Comparison of ENCODE assay signal across 13 cellular contexts in genomic region chr11:114297806-114298700, GRCh38. TPM values are rescaled to one million over a fixed set of nuclear protein-coding genes. Genes with fewer than 3 reads are reported as not detected.
DNase-seq lines count a peak whose midpoint lies in the region; ATAC-seq, FAIRE-seq and TF ChIP-seq lines count a peak whose summit lies in the region.
"Had no signal": no experiment of that assay in that cellular context is flagged by ENCODE, and none has a peak within 500 bp of the region (broad histone marks: within the 10 kb centered on the region; RNA-seq: fewer than 3 reads in every experiment).

No MANE protein-coding gene starts in this region.

- TF ChIP-seq CTCF in fibroblast of pulmonary artery (IDR thresholded peaks at IDR 0.05; ENCODE audit: low read length, missing control alignments) (no peak), psoas muscle (IDR thresholded peaks at IDR 0.05) (no peak), BE2C (IDR thresholded peaks at IDR 0.05; ENCODE audit: low read depth, low read length) (no peak)

- H3K9me3 ChIP-seq in SJSA1 (replicated peaks) = no peaks in the 10 kb centered on the region
- peaks cover 5% of the 10 kb centered on the region for H3K9me3 ChIP-seq in psoas muscle
- no peaks in the 10 kb centered on the region for H3K9me3 ChIP-seq in BE2C

- H3K4me1 ChIP-seq in ACC112 (ENCODE audit: control insufficient read depth, insufficient read depth, low read length, unreplicated experiment) (peaks cover 36% of the 10 kb centered on the region), SJSA1 (replicated peaks) (peaks cover 44% of the 10 kb centered on the region), psoas muscle (peaks cover 14% of the 10 kb centered on the region), BE2C (no peaks in the 10 kb centered on the region)

- H3K27me3 ChIP-seq in ACC112 (ENCODE audit: insufficient read depth, low read length) (no peaks in the 10 kb centered on the region), SJSA1 (replicated peaks) (no peaks in the 10 kb centered on the region), psoas muscle (ENCODE audit: insufficient read depth in 3 of 3, low read length in 2 of 3) (no peaks in the 10 kb centered on the region), BE2C (0 out of 2 replicates have a peak, but pooled peaks cover 8% of the 10 kb centered on the region)

- 61 to 71% (median 67%) methylated on average over 8 of the region's 8 CpGs for WGBS in psoas muscle, 3 donors

- TF ChIP-seq POLR2A in GM12891 (IDR thresholded peaks at IDR 0.05; ENCODE audit: low read depth, low read length) = no peak

- H3K27ac ChIP-seq in ACC112 (ENCODE audit: low read depth, low read length) = peak overlapping the region; percentile 100
- H3K27ac ChIP-seq in SJSA1 = peak overlapping the region; percentile 96; the same call in 1 of the 2 replicates
- peak overlapping the region; percentile 80 for H3K27ac ChIP-seq in psoas muscle

- FAIRE-seq in GM12891 (lab: Jason Lieb, UNC) = no peak

- peaks cover 67% of the 10 kb centered on the region for H3K79me2 ChIP-seq in ACC112 (ENCODE audit: control insufficient read depth, insufficient read depth, low read length, unreplicated experiment)

- H3K36me3 ChIP-seq in ACC112 (ENCODE audit: insufficient read depth, low read length) = peaks cover 54% of the 10 kb centered on the region
- peaks cover 41% of the 10 kb centered on the region for H3K36me3 ChIP-seq in SJSA1
- H3K36me3 ChIP-seq in psoas muscle (ENCODE audit: insufficient read depth in 1 of 2, low read depth in 1 of 2) = peaks cover 2 to 40% of the 10 kb centered on the region in 2 donors
- H3K36me3 ChIP-seq in BE2C = no peaks in the 10 kb centered on the region

- no peak for ATAC-seq in psoas muscle
- ATAC-seq: activated CD4-positive, alpha-beta T cell treated with anti-CD3 and anti-CD28 coated beads for 36 hours; stimulated activated naive CD8-positive, alpha-beta T cell treated with anti-CD3 and anti-CD28 coated beads, Interleukin-15, amount 100 ng/mL, for 72 hours had no signal

- H2AFZ ChIP-seq in ACC112 (ENCODE audit: low read length, unreplicated experiment) = no peak overlapping the region

- DNase-seq in SJSA1 (ENCODE audit: low read depth in 1 of 2, low spot score in 2 of 2) (no peak), fibroblast of pulmonary artery (ENCODE audit: low read depth) (peak; percentile 70), psoas muscle (no peak), kidney glomerular epithelial cell (lab: John Stamatoyannopoulos, UW) (no peak), BE2C (no peak), GM12891 (ENCODE audit: insufficient read length, low spot score) (no peak), T-helper 1 cell (no peak)
- DNase-seq: activated CD4-positive, alpha-beta T cell treated with anti-CD3 and anti-CD28 coated beads for 36 hours; activated naive CD4-positive, alpha-beta T cell treated with Interleukin-2 at 50 U/mL for 16 hours; stimulated activated CD4-positive, alpha-beta T cell treated with anti-CD3 and anti-CD28 coated beads, Interleukin-4, amount 100 ng/mL, for 24 hours; stimulated activated naive CD8-positive, alpha-beta T cell treated with anti-CD3 and anti-CD28 coated beads, Interleukin-15, amount 100 ng/mL, for 72 hours had no signal

- peak overlapping the region; percentile 89 for H3K4me3 ChIP-seq in ACC112 (ENCODE audit: low read depth, low read length)
- H3K4me3 ChIP-seq in SJSA1 = peak overlapping the region; percentile 43
- H3K4me3 ChIP-seq in fibroblast of pulmonary artery (replicated peaks; ENCODE audit: low read depth, low read length) = peak overlapping the region; percentile 96
- H3K4me3 ChIP-seq in psoas muscle = peak overlapping the region; percentile 72
- H3K4me3 ChIP-seq in BE2C (ENCODE audit: low read depth, low read length) = no peak overlapping the region

- intact Hi-C loops in psoas muscle (cut with DNase I) = no loop called here

TF ChIP-seq in GM12891, 5 proteins besides CTCF, POLR2A, EP300 and RAD21:
- TF ChIP-seq POU2F2 (IDR thresholded peaks at IDR 0.05; ENCODE audit: low read depth, low read length) (no peak), SPI1 (IDR thresholded peaks at IDR 0.05; ENCODE audit: low read depth, low read length) (no peak), POLR2AphosphoS5 (IDR thresholded peaks at IDR 0.05; ENCODE audit: low read depth, low read length) (no peak), TAF1 (IDR thresholded peaks at IDR 0.05; ENCODE audit: low read depth, low read length) (no peak), PAX5 (IDR thresholded peaks at IDR 0.05; ENCODE audit: insufficient read depth, low read length, severe bottlenecking) (no peak)

RNA-seq across cellular contexts. Expression of gene NNMT, which starts 1.9 kb away (rescaled TPM):
- total RNA-seq in SJSA1 (2014; rRNA removed; shearing (Covaris generic)) = 125 and 173 TPM in 2 replicates
- 1,000 to 10,000 TPM in 1 of 4 donors, 100 to 1,000 TPM in 3; 165 to 2,602 (median 604) TPM for total RNA-seq in psoas muscle
- 1,000 to 10,000 TPM in 2 of 3 donors, 100 to 1,000 TPM in 1; 649 to 3,089 (median 1,851) TPM for polyA plus RNA-seq in psoas muscle
- 0.68 TPM for polyA plus RNA-seq in BE2C (2012; ENCODE audit: insufficient read depth, insufficient read length, low read depth)
- not detected for polyA plus RNA-seq in GM12891 (2012; ENCODE audit: low read depth, missing spikeins)
- total RNA-seq: activated CD4-positive, alpha-beta T cell treated with anti-CD3 and anti-CD28 coated beads for 36 hours; G401 had no signal
